20 cellular contexts compared by ENCODE assay signal in genomic region chr3:59374091-59374490, GRCh38.
DNase-seq lines count a peak whose midpoint lies in the region; ATAC-seq and TF ChIP-seq lines count a peak whose summit lies in the region.
"Had no signal": no experiment of that assay in that cellular context is flagged by ENCODE, and none has a peak within 500 bp of the region (broad histone marks: within the 10 kb centered on the region; RNA-seq: fewer than 3 reads in every experiment).

No MANE protein-coding gene starts in this region.

- TF ChIP-seq CTCF in left ventricle myocardium inferior (IDR thresholded peaks at IDR 0.05; ENCODE audit: borderline replicate concordance) (no peak), DOHH2 (IDR thresholded peaks at IDR 0.05; ENCODE audit: low read depth, low read length, poor library complexity, severe bottlenecking) (no peak), OCI-LY7 (conservative IDR thresholded peaks at IDR 0.05; ENCODE audit: low read length) (no peak)

- in situ Hi-C loops in HAP-1 (cut with MboI; ENCODE audit: low sequenced_read_pairs), result no loop called here

- H3K4me3 ChIP-seq in left ventricle myocardium inferior (no peak overlapping the region), DOHH2 (ENCODE audit: low read length) (no peak overlapping the region), OCI-LY7 (ENCODE audit: low read depth, low read length, poor library complexity, severe bottlenecking) (no peak overlapping the region), HAP-1 (no peak overlapping the region)
- H3K4me3 ChIP-seq: A549, GM12878 had no signal

- CTCF ChIA-PET in OCI-LY7 (lab: Charles Lee; ENCODE audit: unreplicated experiment), result no interaction called here

- H3K9me3 ChIP-seq in left ventricle myocardium inferior (replicated peaks), result no peaks in the 10 kb centered on the region
- H3K9me3 ChIP-seq in DOHH2 (ENCODE audit: control insufficient read depth, insufficient read depth, low read length), result no peaks in the 10 kb centered on the region
- H3K9me3 ChIP-seq in OCI-LY7 (ENCODE audit: low read length), result no peaks in the 10 kb centered on the region
- no peaks in the 10 kb centered on the region for H3K9me3 ChIP-seq in HAP-1
- H3K9me3 ChIP-seq: A549, Caco-2 had no signal

- H3K79me2 ChIP-seq in DOHH2 (ENCODE audit: control insufficient read depth, low read length), result no peaks in the 10 kb centered on the region
- no peaks in the 10 kb centered on the region for H3K79me2 ChIP-seq in OCI-LY7 (ENCODE audit: insufficient read depth, low read depth, low read length)

- H3K27me3 ChIP-seq in left ventricle myocardium inferior (ENCODE audit: low read depth) (no peaks in the 10 kb centered on the region), DOHH2 (ENCODE audit: control insufficient read depth, low read length) (no peaks in the 10 kb centered on the region), HAP-1 (ENCODE audit: low read depth) (no peaks in the 10 kb centered on the region)

- no peaks in the 10 kb centered on the region for H4K20me1 ChIP-seq in DOHH2 (ENCODE audit: control insufficient read depth, insufficient read depth, low read depth, low read length)
- H4K20me1 ChIP-seq in OCI-LY7 (ENCODE audit: insufficient read depth, low read length), result no peaks in the 10 kb centered on the region

- H3K9me2 ChIP-seq in DOHH2 (replicated peaks; ENCODE audit: control insufficient read depth, low read length), result no peaks in the 10 kb centered on the region
- no peaks in the 10 kb centered on the region for H3K9me2 ChIP-seq in OCI-LY7 (ENCODE audit: insufficient read depth, low read length)

- peak overlapping the region; percentile 74; the same call in 1 of the 2 replicates for H2AFZ ChIP-seq in OCI-LY7 (ENCODE audit: low read length)

- H3F3A ChIP-seq in DOHH2 (ENCODE audit: control insufficient read depth, insufficient read depth), result no peaks in the 10 kb centered on the region

- H3K36me3 ChIP-seq in left ventricle myocardium inferior, result no peaks in the 10 kb centered on the region
- no peaks in the 10 kb centered on the region for H3K36me3 ChIP-seq in DOHH2 (ENCODE audit: control insufficient read depth, low read length)
- no peaks in the 10 kb centered on the region for H3K36me3 ChIP-seq in OCI-LY7 (ENCODE audit: insufficient read depth, low read length)
- H3K36me3 ChIP-seq in HAP-1 (replicated peaks), result no peaks in the 10 kb centered on the region

- DNase-seq in left ventricle myocardium superior, result no peak
- DNase-seq in left ventricle myocardium inferior, result no peak
- no peak for DNase-seq in OCI-LY7 (ENCODE audit: low spot score)
- DNase-seq in retina, result peak; percentile 34
- DNase-seq in HAP-1 (ENCODE audit: low spot score in 2 of 2), result no peak
- no peak for DNase-seq in RKO (ENCODE audit: low spot score)
- DNase-seq: AML-193; Caco-2; Calu3; CD4-positive, alpha-beta T cell; CD8-positive, alpha-beta T cell; DMS79 treated with DMSO at 0.1 percent for 48 hours; EL; GDM1 had no signal

- BruUV-seq in OCI-LY7 (replicated peaks; lab: Mats Ljungman, UMichigan), result no TSS peak

- H3K4me1 ChIP-seq in left ventricle myocardium inferior (peaks cover 13% of the 10 kb centered on the region), DOHH2 (ENCODE audit: control insufficient read depth, low read length) (peaks cover 20% of the 10 kb centered on the region), OCI-LY7 (ENCODE audit: insufficient read depth, low read length, poor library complexity, severe bottlenecking) (peaks cover 10% of the 10 kb centered on the region), HAP-1 (no peaks in the 10 kb centered on the region)
- H3K4me1 ChIP-seq: A549, Caco-2 had no signal

- POLR2A ChIA-PET in OCI-LY7 (lab: Charles Lee), result no interaction called here

- intact Hi-C loops in left ventricle myocardium superior (cut with micrococcal nuclease), result no loop called here
- intact Hi-C loops in left ventricle myocardium inferior (cut with micrococcal nuclease), result no loop called here
- intact Hi-C loops in OCI-LY7 (cut with micrococcal nuclease; ENCODE audit: unreplicated experiment), result no loop called here

- H3K4me2 ChIP-seq in DOHH2 (ENCODE audit: low read length) (no peak overlapping the region), OCI-LY7 (ENCODE audit: low read length) (no peak overlapping the region; the same call in 1 of the 2 replicates)
- H3K4me2 ChIP-seq: A549 had no signal

- H3K27ac ChIP-seq in left ventricle myocardium inferior (replicated peaks) (no peak overlapping the region), DOHH2 (ENCODE audit: low read depth, low read length) (peak overlapping the region; percentile 49; the same call in 1 of the 2 replicates), OCI-LY7 (ENCODE audit: low read depth, low read length, poor library complexity, severe bottlenecking) (no peak overlapping the region)
- H3K27ac ChIP-seq: 22Rv1, A549, C4-2B had no signal

- peak; percentile 60 for ATAC-seq in left ventricle myocardium superior
- no peak for ATAC-seq in GM19324 (IDR thresholded peaks at IDR 0.05; ENCODE audit: low FRiP score, unreplicated experiment)
- ATAC-seq: A549; CD8-positive, alpha-beta T cell had no signal
